ENCODE assay signal across 9 cellular contexts in the genomic region with DNA sequence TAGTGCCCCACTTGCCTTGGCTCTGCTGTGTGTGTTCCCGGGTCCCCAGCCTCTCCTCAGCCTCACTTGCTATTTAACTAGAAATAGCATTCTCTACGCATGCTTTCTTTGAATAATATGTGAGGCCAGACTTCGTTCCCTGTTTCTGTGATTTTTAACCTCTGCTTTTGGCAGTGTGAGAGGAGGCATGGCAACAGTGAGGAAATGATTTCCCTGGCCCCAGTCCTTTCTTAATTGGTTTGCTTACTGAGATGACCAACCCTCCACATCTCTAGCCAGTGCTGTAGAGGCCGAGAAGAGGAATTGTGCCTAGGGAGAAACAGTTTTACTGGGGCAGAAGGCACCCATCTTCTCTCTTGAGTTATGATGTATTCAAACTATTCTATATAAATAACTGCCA.
A peak's percentile ranks its signal among the peaks of the same experiment; 100 is the strongest.
DNase-seq lines count a peak whose midpoint lies in the region; ATAC-seq and TF ChIP-seq lines count a peak whose summit lies in the region.
"Had no signal": no experiment of that assay in that cellular context is flagged by ENCODE, and none has a peak within 500 bp of the region (broad histone marks: within the 10 kb centered on the region; RNA-seq: fewer than 3 reads in every experiment).

No MANE protein-coding gene starts in this region.

- POLR2A ChIA-PET in activated CD8-positive, alpha-beta T cell treated with anti-CD3 and anti-CD28 coated beads for 36 hours (lab: Charles Lee) = interaction anchor here (1.3 kb wide), 1 partner anchor 10 kb away, joined by 3 read pairs; no protein-coding TSS in a partner anchor

- no peak overlapping the region for H3K4me3 ChIP-seq in gastroesophageal sphincter
- no peak overlapping the region for H3K4me3 ChIP-seq in transverse colon

- WGBS in gastroesophageal sphincter (ENCODE audit: low coverage in 1 of 2), 2 donors = 16 to 25% methylated on average over 4 of the region's 4 CpGs
- 38 to 42% methylated on average over 3 to 4 of the region's 4 CpGs for WGBS in transverse colon (ENCODE audit: low coverage in 1 of 2), 2 donors

- peak overlapping the region; percentile 59 for H3K27ac Mint-ChIP-seq in activated T-helper 17 cell treated with anti-CD3 and anti-CD28 coated beads, Interleukin-2, amount 50 U/mL, for 72 hours
- H3K27ac Mint-ChIP-seq in nephron progenitor cell = peak overlapping the region; percentile 29
- H3K27ac Mint-ChIP-seq in activated CD8-positive, alpha-beta T cell treated with anti-CD3 and anti-CD28 coated beads for 36 hours = no peak overlapping the region
- H3K27ac Mint-ChIP-seq: T-helper 1 cell treated with Interleukin-12 subunit alpha and Interleukin-12 subunit beta and Interleukin-4 antibody, amounts not matched to agents 30 μg/mL and 1 μg/mL, for 36 hours had no signal

- no peaks in the 10 kb centered on the region for H3K27me3 Mint-ChIP-seq in activated T-helper 17 cell treated with anti-CD3 and anti-CD28 coated beads, Interleukin-2, amount 50 U/mL, for 72 hours
- H3K27me3 Mint-ChIP-seq in nephron progenitor cell (ENCODE audit: low read depth, poor library complexity) = no peaks in the 10 kb centered on the region
- no peaks in the 10 kb centered on the region for H3K27me3 Mint-ChIP-seq in activated CD8-positive, alpha-beta T cell treated with anti-CD3 and anti-CD28 coated beads for 36 hours

- H3K9me3 Mint-ChIP-seq in activated T-helper 17 cell treated with anti-CD3 and anti-CD28 coated beads, Interleukin-2, amount 50 U/mL, for 72 hours = no peaks in the 10 kb centered on the region
- no peaks in the 10 kb centered on the region for H3K9me3 Mint-ChIP-seq in nephron progenitor cell
- no peaks in the 10 kb centered on the region for H3K9me3 Mint-ChIP-seq in activated CD8-positive, alpha-beta T cell treated with anti-CD3 and anti-CD28 coated beads for 36 hours
- H3K9me3 Mint-ChIP-seq: T-helper 1 cell treated with Interleukin-12 subunit alpha and Interleukin-12 subunit beta and Interleukin-4 antibody, amounts not matched to agents 30 μg/mL and 1 μg/mL, for 36 hours had no signal

- H3K36me3 ChIP-seq in gastroesophageal sphincter = peaks cover 0 to 8% of the 10 kb centered on the region in 2 donors
- no peaks in the 10 kb centered on the region for H3K36me3 ChIP-seq in transverse colon

- TF ChIP-seq EP300 in gastroesophageal sphincter (IDR thresholded peaks at IDR 0.05) (no peak), transverse colon (IDR thresholded peaks at IDR 0.05; ENCODE audit: low read depth) (no peak)

- H3K36me3 Mint-ChIP-seq in activated T-helper 17 cell treated with anti-CD3 and anti-CD28 coated beads, Interleukin-2, amount 50 U/mL, for 72 hours (ENCODE audit: low read depth) = peaks cover 37% of the 10 kb centered on the region
- H3K36me3 Mint-ChIP-seq in nephron progenitor cell (ENCODE audit: low read depth) = peaks cover 68% of the 10 kb centered on the region
- H3K36me3 Mint-ChIP-seq in activated CD8-positive, alpha-beta T cell treated with anti-CD3 and anti-CD28 coated beads for 36 hours (ENCODE audit: low read depth) = peaks cover 4% of the 10 kb centered on the region

- peaks cover 20% of the 10 kb centered on the region for H3K4me1 Mint-ChIP-seq in activated T-helper 17 cell treated with anti-CD3 and anti-CD28 coated beads, Interleukin-2, amount 50 U/mL, for 72 hours
- H3K4me1 Mint-ChIP-seq in nephron progenitor cell = peaks cover 41% of the 10 kb centered on the region
- H3K4me1 Mint-ChIP-seq in activated CD8-positive, alpha-beta T cell treated with anti-CD3 and anti-CD28 coated beads for 36 hours (ENCODE audit: low read depth) = peaks cover 21% of the 10 kb centered on the region

- ATAC-seq in activated T-helper 17 cell treated with anti-CD3 and anti-CD28 coated beads, Interleukin-2, amount 50 U/mL, for 72 hours (replicated peaks) = no peak
- ATAC-seq in gastroesophageal sphincter (peak; percentile 75), foreskin keratinocyte (no peak)
- no peak for ATAC-seq in activated CD8-positive, alpha-beta T cell treated with anti-CD3 and anti-CD28 coated beads for 36 hours

- no peak overlapping the region for H3K4me3 Mint-ChIP-seq in activated T-helper 17 cell treated with anti-CD3 and anti-CD28 coated beads, Interleukin-2, amount 50 U/mL, for 72 hours
- no peak overlapping the region for H3K4me3 Mint-ChIP-seq in nephron progenitor cell
- no peak overlapping the region for H3K4me3 Mint-ChIP-seq in activated CD8-positive, alpha-beta T cell treated with anti-CD3 and anti-CD28 coated beads for 36 hours
- H3K4me3 Mint-ChIP-seq: T-helper 1 cell treated with Interleukin-12 subunit alpha and Interleukin-12 subunit beta and Interleukin-4 antibody, amounts not matched to agents 30 μg/mL and 1 μg/mL, for 36 hours had no signal

- in situ Hi-C loops in transverse colon (cut with MboI; ENCODE audit: low pct_ligation_motif_present in 1 of 4, low pct_unique_long_range_greater_than_20kb in 1 of 4, low sequenced_read_pairs in 3 of 4) = no loop called here

- H3K9me3 ChIP-seq in gastroesophageal sphincter (no peaks in the 10 kb centered on the region), transverse colon (no peaks in the 10 kb centered on the region)

- TF ChIP-seq POLR2A in gastroesophageal sphincter (IDR thresholded peaks at IDR 0.05) (no peak), transverse colon (IDR thresholded peaks at IDR 0.05) (no peak)

- H3K27me3 ChIP-seq in gastroesophageal sphincter (no peaks in the 10 kb centered on the region), transverse colon (no peaks in the 10 kb centered on the region), foreskin keratinocyte (no peaks in the 10 kb centered on the region)

- DNase-seq in nephron progenitor cell (no peak), transverse colon (no peak), GOT3 (lab: John Stamatoyannopoulos, UW) (no peak), foreskin keratinocyte (no peak)
- DNase-seq in activated CD8-positive, alpha-beta T cell treated with anti-CD3 and anti-CD28 coated beads for 36 hours = no peak
- DNase-seq: activated T-cell treated with anti-CD3 and anti-CD28 coated beads for 4 hours had no signal

- intact Hi-C loops in transverse colon (cut with DNase I; ENCODE audit: low total_unique reads) = loop anchor here (2.0 kb wide), 1 partner anchor 15 kb away; no protein-coding TSS in a partner anchor
- intact Hi-C loops in activated CD8-positive, alpha-beta T cell treated with anti-CD3 and anti-CD28 coated beads for 36 hours (cut with micrococcal nuclease) = no loop called here

- peak overlapping the region; percentile 0 to 79 (median 75) for H3K27ac ChIP-seq in gastroesophageal sphincter
- H3K27ac ChIP-seq in transverse colon = peak overlapping the region; percentile 78 to 81 (median 81)
- H3K27ac ChIP-seq in foreskin keratinocyte = no peak overlapping the region

- peaks cover 9 to 68% (median 26%) of the 10 kb centered on the region in 3 donors for H3K4me1 ChIP-seq in gastroesophageal sphincter
- H3K4me1 ChIP-seq in transverse colon = peaks cover 31 to 57% (median 44%) of the 10 kb centered on the region in 4 donors
- peaks cover 8% of the 10 kb centered on the region for H3K4me1 ChIP-seq in foreskin keratinocyte

- TF ChIP-seq CTCF in gastroesophageal sphincter (IDR thresholded peaks at IDR 0.05) (no peak), nephron progenitor cell (IDR thresholded peaks at IDR 0.05) (no peak), transverse colon (IDR thresholded peaks at IDR 0.05) (no peak), foreskin keratinocyte (conservative IDR thresholded peaks at IDR 0.05) (no peak)
- TF ChIP-seq CTCF in activated CD8-positive, alpha-beta T cell treated with anti-CD3 and anti-CD28 coated beads for 36 hours (IDR thresholded peaks at IDR 0.05) = no peak

- CTCF ChIA-PET in activated CD8-positive, alpha-beta T cell treated with anti-CD3 and anti-CD28 coated beads for 36 hours (lab: Charles Lee) = interaction anchor here (0.9 to 2.2 kb wide), 4 partner anchors 9 to 68 kb away, joined by 4 to 11 read pairs (median 5); no protein-coding TSS in a partner anchor
